In the genomic region with DNA sequence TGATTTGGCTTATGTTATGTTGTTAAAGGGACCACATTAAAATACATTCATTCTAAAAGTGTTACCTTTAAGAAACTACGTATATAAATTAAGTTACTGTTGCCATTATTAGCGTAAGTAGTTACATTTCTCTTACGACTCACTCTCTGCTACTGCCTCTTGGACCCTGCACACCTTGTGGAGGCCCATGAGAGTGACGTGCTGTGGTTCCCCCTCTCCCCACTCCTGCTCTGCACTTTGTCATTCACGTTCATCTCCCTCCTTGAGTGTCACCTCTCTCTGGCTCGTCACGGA, we compare ENCODE assay signal across 8 cellular contexts. TPM values are rescaled to one million over a fixed set of nuclear protein-coding genes. Genes with fewer than 3 reads are reported as not detected.
DNase-seq lines count a peak whose midpoint lies in the region; ATAC-seq and TF ChIP-seq lines count a peak whose summit lies in the region.

No MANE protein-coding gene starts in this region.

- ATAC-seq in activated naive CD8-positive, alpha-beta T cell treated with anti-CD3 and anti-CD28 coated beads, Interleukin-2, amount 50 U/mL, for 24 hours = no peak
- no peak for ATAC-seq in upper lobe of right lung
- ATAC-seq in HG02678 (IDR thresholded peaks at IDR 0.05; ENCODE audit: unreplicated experiment) = no peak

- 8 to 10% methylated on average over 7 of the region's 7 CpGs for WGBS in lower leg skin, 2 donors

- H3K27me3 Mint-ChIP-seq in activated naive CD4-positive, alpha-beta T cell treated with anti-CD3 and anti-CD28 coated beads for 36 hours (ENCODE audit: low read depth) = peaks cover 18% of the 10 kb centered on the region
- peaks cover 30% of the 10 kb centered on the region for H3K27me3 Mint-ChIP-seq in activated naive CD8-positive, alpha-beta T cell treated with anti-CD3 and anti-CD28 coated beads, Interleukin-2, amount 50 U/mL, for 24 hours

- peak overlapping the region; percentile 76 for H3K4me3 Mint-ChIP-seq in activated naive CD4-positive, alpha-beta T cell treated with anti-CD3 and anti-CD28 coated beads for 36 hours
- peak overlapping the region; percentile 77 for H3K4me3 Mint-ChIP-seq in activated naive CD8-positive, alpha-beta T cell treated with anti-CD3 and anti-CD28 coated beads, Interleukin-2, amount 50 U/mL, for 24 hours

- H3K36me3 Mint-ChIP-seq in activated naive CD4-positive, alpha-beta T cell treated with anti-CD3 and anti-CD28 coated beads for 36 hours (ENCODE audit: low read depth) = no peaks in the 10 kb centered on the region
- no peaks in the 10 kb centered on the region for H3K36me3 Mint-ChIP-seq in activated naive CD8-positive, alpha-beta T cell treated with anti-CD3 and anti-CD28 coated beads, Interleukin-2, amount 50 U/mL, for 24 hours (ENCODE audit: low read depth)

- H3K9me3 ChIP-seq in upper lobe of right lung = no peaks in the 10 kb centered on the region

- H3K27ac ChIP-seq in upper lobe of right lung = peak overlapping the region; percentile 89

- no peaks in the 10 kb centered on the region for H3K9me3 Mint-ChIP-seq in activated naive CD4-positive, alpha-beta T cell treated with anti-CD3 and anti-CD28 coated beads for 36 hours
- no peaks in the 10 kb centered on the region for H3K9me3 Mint-ChIP-seq in activated naive CD8-positive, alpha-beta T cell treated with anti-CD3 and anti-CD28 coated beads, Interleukin-2, amount 50 U/mL, for 24 hours

- no peak for DNase-seq in activated naive CD4-positive, alpha-beta T cell treated with anti-CD3 and anti-CD28 coated beads for 36 hours
- no peak for DNase-seq in activated naive CD4-positive, alpha-beta T cell treated with anti-CD3 and anti-CD28 coated beads, Interleukin-2, amount 50 U/mL, for 16 hours
- DNase-seq in activated naive CD8-positive, alpha-beta T cell treated with anti-CD3 and anti-CD28 coated beads, Interleukin-2, amount 50 U/mL, for 24 hours = no peak
- DNase-seq in lower leg skin (ENCODE audit: low spot score in 2 of 2) = no peak
- DNase-seq in upper lobe of right lung = no peak
- DNase-seq in NCI-H82 (lab: John Stamatoyannopoulos, UW) = no peak
- no peak for DNase-seq in amygdala (lab: John Stamatoyannopoulos, UW)

- peaks cover 9% of the 10 kb centered on the region for H3K4me1 Mint-ChIP-seq in activated naive CD4-positive, alpha-beta T cell treated with anti-CD3 and anti-CD28 coated beads for 36 hours (ENCODE audit: low read depth)
- H3K4me1 Mint-ChIP-seq in activated naive CD8-positive, alpha-beta T cell treated with anti-CD3 and anti-CD28 coated beads, Interleukin-2, amount 50 U/mL, for 24 hours = peaks cover 13% of the 10 kb centered on the region

- CTCF ChIA-PET in activated naive CD4-positive, alpha-beta T cell treated with anti-CD3 and anti-CD28 coated beads for 36 hours (lab: Charles Lee) = interaction anchor here (0.5 to 2.5 kb wide), 9 partner anchors 10 to 285 kb away, joined by 3 to 11 read pairs (median 3); partner anchors contain the start of gene ANAPC1

- H3K36me3 ChIP-seq in upper lobe of right lung = no peaks in the 10 kb centered on the region

- intact Hi-C loops in activated naive CD4-positive, alpha-beta T cell treated with anti-CD3 and anti-CD28 coated beads for 36 hours (cut with micrococcal nuclease) = loop anchor here (1.0 kb wide), 1 partner anchor 13 kb away; the partner anchor contains the start of gene ANAPC1
- intact Hi-C loops in lower leg skin (cut with DNase I; ENCODE audit: low total_unique reads) (loop anchor here (5.0 kb wide), 1 partner anchor 150 kb away; no protein-coding TSS in a partner anchor), upper lobe of right lung (cut with DNase I) (loop anchor here (5.0 kb wide), 1 partner anchor 150 kb away; no protein-coding TSS in a partner anchor)

- H3K27ac Mint-ChIP-seq in activated naive CD4-positive, alpha-beta T cell treated with anti-CD3 and anti-CD28 coated beads for 36 hours = no peak overlapping the region
- H3K27ac Mint-ChIP-seq in activated naive CD8-positive, alpha-beta T cell treated with anti-CD3 and anti-CD28 coated beads, Interleukin-2, amount 50 U/mL, for 24 hours = no peak overlapping the region

- H3K4me3 ChIP-seq in lower leg skin (ENCODE audit: low read depth, poor library complexity, severe bottlenecking) (peak overlapping the region; percentile 75), upper lobe of right lung (peak overlapping the region; percentile 94)

- peaks cover 27% of the 10 kb centered on the region for H3K4me1 ChIP-seq in upper lobe of right lung

- TF ChIP-seq CTCF in lower leg skin (IDR thresholded peaks at IDR 0.05) (no peak), upper lobe of right lung (IDR thresholded peaks at IDR 0.05) (no peak)

- no peaks in the 10 kb centered on the region for H3K27me3 ChIP-seq in upper lobe of right lung

- TF ChIP-seq POLR2A in lower leg skin (IDR thresholded peaks at IDR 0.05) = no peak

RNA-seq across cellular contexts. Expression of gene MERTK, which starts 0.8 kb away (rescaled TPM):
- total RNA-seq in activated naive CD4-positive, alpha-beta T cell treated with anti-CD3 and anti-CD28 coated beads for 36 hours = under 1 TPM; 0.57 to 0.88 TPM
- total RNA-seq in lower leg skin (1 to 10 TPM; 3.4 to 9.7 (median 4.9) TPM), upper lobe of right lung (17.3 TPM)

RNA-seq across cellular contexts. Expression of gene ANAPC1, which starts 13.6 kb away (rescaled TPM):
- 100 to 1,000 TPM in 1 of 2 experiments, 10 to 100 TPM in 1; 92.5 to 104 TPM for total RNA-seq in activated naive CD4-positive, alpha-beta T cell treated with anti-CD3 and anti-CD28 coated beads for 36 hours
- total RNA-seq in lower leg skin = 10 to 100 TPM; 35.8 to 48.2 (median 42.7) TPM
- total RNA-seq in upper lobe of right lung = 29.4 TPM
